In genomic region chr1:89800718-89801117, GRCh38 we compare ENCODE assay signal across 1 cellular context.
TF ChIP-seq lines count a peak whose summit lies in the region.

No MANE protein-coding gene starts in this region.

TF ChIP-seq in HepG2, 621 proteins besides CTCF, POLR2A, EP300 and RAD21 (continued from another document):
- no peak for TF ChIP-seq MIER2 (CRISPR knock-in tag; IDR thresholded peaks at IDR 0.05)
- no peak for TF ChIP-seq ZFP37 (CRISPR knock-in tag; IDR thresholded peaks at IDR 0.05; ENCODE audit: borderline replicate concordance)
- no peak for TF ChIP-seq NFAT5 (CRISPR knock-in tag; IDR thresholded peaks at IDR 0.05)
- no peak for TF ChIP-seq NFIB (CRISPR knock-in tag; IDR thresholded peaks at IDR 0.05; ENCODE audit: borderline replicate concordance)
TF ChIP-seq in HepG2: peak in this region for 0.
